In genomic region chr2:240309214-240309613, GRCh38 we compare ENCODE assay signal across 1 cellular context.
TF ChIP-seq lines count a peak whose summit lies in the region.

No MANE protein-coding gene starts in this region.

TF ChIP-seq in H1, 55 proteins besides CTCF, POLR2A, EP300 and RAD21:
- TF ChIP-seq BACH1 (IDR thresholded peaks at IDR 0.05; ENCODE audit: low read length) (no peak), TAF7 (optimal IDR thresholded peaks at IDR 0.05; ENCODE audit: borderline replicate concordance, low read depth, low read length) (no peak), SP4 (IDR thresholded peaks at IDR 0.05; ENCODE audit: low read length) (no peak)
